In genomic region chr12:109255377-109255776, GRCh38 we compare ENCODE assay signal across 16 cellular contexts. TPM values are rescaled to one million over a fixed set of nuclear protein-coding genes. Genes with fewer than 3 reads are reported as not detected.
A peak's percentile ranks its signal among the peaks of the same experiment; 100 is the strongest.
DNase-seq lines count a peak whose midpoint lies in the region; ATAC-seq, FAIRE-seq and TF ChIP-seq lines count a peak whose summit lies in the region.
"Had no signal": no experiment of that assay in that cellular context is flagged by ENCODE, and none has a peak within 500 bp of the region (broad histone marks: within the 10 kb centered on the region; RNA-seq: fewer than 3 reads in every experiment).

No MANE protein-coding gene starts in this region.

- CTCF ChIA-PET in activated CD8-positive, alpha-beta T cell treated with anti-CD3 and anti-CD28 coated beads for 36 hours (lab: Charles Lee): no interaction called here
- CTCF ChIA-PET in activated CD8-positive, alpha-beta T cell treated with anti-CD3 and anti-CD28 coated beads, Interleukin-2, amount 10 ng/mL, durations not matched to agents 7 days and 5 days (lab: Charles Lee): interaction anchor here (0.7 kb wide), 1 partner anchor 161 kb away, joined by 3 read pairs; no protein-coding TSS in a partner anchor

- TF ChIP-seq CTCF in activated CD8-positive, alpha-beta T cell treated with anti-CD3 and anti-CD28 coated beads for 36 hours (IDR thresholded peaks at IDR 0.05): no peak
- peak; percentile 14 for TF ChIP-seq CTCF in RWPE2 (IDR thresholded peaks at IDR 0.05; ENCODE audit: poor library complexity, severe bottlenecking)
- no peak for TF ChIP-seq CTCF in fibroblast of mammary gland (conservative IDR thresholded peaks at IDR 0.05; ENCODE audit: control insufficient read depth, insufficient read depth, low read depth, low read length)

- no peak for FAIRE-seq in H54 (lab: Jason Lieb, UNC)
- FAIRE-seq: GM12878 had no signal

- H3K27me3 Mint-ChIP-seq in activated CD8-positive, alpha-beta T cell treated with anti-CD3 and anti-CD28 coated beads for 36 hours: no peaks in the 10 kb centered on the region
- H3K27me3 Mint-ChIP-seq in activated CD8-positive, alpha-beta T cell treated with anti-CD3 and anti-CD28 coated beads, Interleukin-2, amount 10 ng/mL, durations not matched to agents 7 days and 5 days (ENCODE audit: low read depth): no peaks in the 10 kb centered on the region
- H3K27me3 Mint-ChIP-seq: activated naive CD4-positive, alpha-beta T cell treated with anti-CD3 and anti-CD28 coated beads, Interleukin-2, amount 50 U/mL, for 24 hours; effector memory CD8-positive, alpha-beta T cell had no signal

- H3K4me3 ChIP-seq in RWPE2 (ENCODE audit: severe bottlenecking) (no peak overlapping the region), fibroblast of mammary gland (ENCODE audit: control insufficient read depth, low read depth, low read length) (no peak overlapping the region)
- H3K4me3 ChIP-seq: GM12878, ovary, Peyer's patch, tibial nerve had no signal

- H3K4me1 Mint-ChIP-seq in activated CD8-positive, alpha-beta T cell treated with anti-CD3 and anti-CD28 coated beads for 36 hours (ENCODE audit: low read depth): peaks cover 2% of the 10 kb centered on the region
- peaks cover 2% of the 10 kb centered on the region for H3K4me1 Mint-ChIP-seq in activated CD8-positive, alpha-beta T cell treated with anti-CD3 and anti-CD28 coated beads, Interleukin-2, amount 10 ng/mL, durations not matched to agents 7 days and 5 days (ENCODE audit: low read depth)
- H3K4me1 Mint-ChIP-seq: activated naive CD4-positive, alpha-beta T cell treated with anti-CD3 and anti-CD28 coated beads, Interleukin-2, amount 50 U/mL, for 24 hours had no signal

- no peak overlapping the region for H3K27ac ChIP-seq in RWPE2 (ENCODE audit: poor library complexity, severe bottlenecking)
- H3K27ac ChIP-seq: ovary, Peyer's patch, tibial nerve had no signal

- no peak overlapping the region for H3K27ac Mint-ChIP-seq in activated CD8-positive, alpha-beta T cell treated with anti-CD3 and anti-CD28 coated beads for 36 hours
- no peak overlapping the region for H3K27ac Mint-ChIP-seq in activated CD8-positive, alpha-beta T cell treated with anti-CD3 and anti-CD28 coated beads, Interleukin-2, amount 10 ng/mL, durations not matched to agents 7 days and 5 days
- H3K27ac Mint-ChIP-seq: activated naive CD4-positive, alpha-beta T cell treated with anti-CD3 and anti-CD28 coated beads, Interleukin-2, amount 50 U/mL, for 24 hours; effector memory CD8-positive, alpha-beta T cell had no signal

- peaks cover 30% of the 10 kb centered on the region for H3K36me3 Mint-ChIP-seq in activated CD8-positive, alpha-beta T cell treated with anti-CD3 and anti-CD28 coated beads for 36 hours (ENCODE audit: low read depth)
- peaks cover 16% of the 10 kb centered on the region for H3K36me3 Mint-ChIP-seq in activated CD8-positive, alpha-beta T cell treated with anti-CD3 and anti-CD28 coated beads, Interleukin-2, amount 10 ng/mL, durations not matched to agents 7 days and 5 days (ENCODE audit: low read depth)

- intact Hi-C loops in activated CD8-positive, alpha-beta T cell treated with anti-CD3 and anti-CD28 coated beads for 36 hours (cut with micrococcal nuclease): no loop called here

- H3K27me3 ChIP-seq in RWPE2 (ENCODE audit: insufficient read depth, poor library complexity, severe bottlenecking): no peaks in the 10 kb centered on the region
- H3K27me3 ChIP-seq: ovary, Peyer's patch, tibial nerve had no signal

- no peaks in the 10 kb centered on the region for H3K9me3 ChIP-seq in RWPE2 (ENCODE audit: severe bottlenecking)

- DNase-seq in activated CD8-positive, alpha-beta T cell treated with anti-CD3 and anti-CD28 coated beads for 36 hours: peak; percentile 14
- DNase-seq in activated CD8-positive, alpha-beta T cell treated with anti-CD3 and anti-CD28 coated beads, Interleukin-2, amount 10 ng/mL, durations not matched to agents 7 days and 5 days: no peak
- DNase-seq in RWPE2 (ENCODE audit: low spot score): no peak
- DNase-seq in fibroblast of mammary gland (ENCODE audit: low read depth): peak; percentile 13
- DNase-seq in superior temporal gyrus (ENCODE audit: extremely low spot score): peak; percentile 46
- no peak for DNase-seq in stimulated activated CD4-positive, alpha-beta T cell treated with anti-CD3 and anti-CD28 coated beads, Interleukin-2, amount 100 ng/mL, for 48 hours
- DNase-seq in H54 (ENCODE audit: insufficient read length, low spot score): no peak
- DNase-seq: activated CD4-positive, alpha-beta T cell treated with anti-CD3 and anti-CD28 coated beads for 48 hours; effector memory CD8-positive, alpha-beta T cell; kidney glomerular epithelial cell; Peyer's patch had no signal

- no peak overlapping the region for H3K4me3 Mint-ChIP-seq in activated CD8-positive, alpha-beta T cell treated with anti-CD3 and anti-CD28 coated beads for 36 hours
- no peak overlapping the region for H3K4me3 Mint-ChIP-seq in activated CD8-positive, alpha-beta T cell treated with anti-CD3 and anti-CD28 coated beads, Interleukin-2, amount 10 ng/mL, durations not matched to agents 7 days and 5 days
- H3K4me3 Mint-ChIP-seq: activated naive CD4-positive, alpha-beta T cell treated with anti-CD3 and anti-CD28 coated beads, Interleukin-2, amount 50 U/mL, for 24 hours; effector memory CD8-positive, alpha-beta T cell had no signal

- no peaks in the 10 kb centered on the region for H3K36me3 ChIP-seq in RWPE2 (ENCODE audit: low read depth)
- H3K36me3 ChIP-seq: ovary had no signal

- no peaks in the 10 kb centered on the region for H3K4me1 ChIP-seq in RWPE2 (ENCODE audit: insufficient read depth, poor library complexity, severe bottlenecking)
- H3K4me1 ChIP-seq: Peyer's patch, tibial nerve had no signal

- POLR2A ChIA-PET in activated CD8-positive, alpha-beta T cell treated with anti-CD3 and anti-CD28 coated beads for 36 hours (lab: Charles Lee): no interaction called here
- POLR2A ChIA-PET in activated CD8-positive, alpha-beta T cell treated with anti-CD3 and anti-CD28 coated beads, Interleukin-2, amount 10 ng/mL, durations not matched to agents 7 days and 5 days (lab: Charles Lee): no interaction called here

- ATAC-seq in activated CD8-positive, alpha-beta T cell treated with anti-CD3 and anti-CD28 coated beads for 36 hours: no peak
- ATAC-seq in activated CD8-positive, alpha-beta T cell treated with anti-CD3 and anti-CD28 coated beads, Interleukin-2, amount 10 ng/mL, durations not matched to agents 7 days and 5 days: no peak
- peak; percentile 40; the same call in 2 of the 3 replicates for ATAC-seq in RWPE2 (ENCODE audit: low read depth)
- ATAC-seq in GM21447 (IDR thresholded peaks at IDR 0.05; ENCODE audit: unreplicated experiment): no peak
- ATAC-seq: effector memory CD8-positive, alpha-beta T cell; GM12878 had no signal

- peaks cover 13% of the 10 kb centered on the region for H3K9me3 Mint-ChIP-seq in activated CD8-positive, alpha-beta T cell treated with anti-CD3 and anti-CD28 coated beads for 36 hours
- H3K9me3 Mint-ChIP-seq in activated CD8-positive, alpha-beta T cell treated with anti-CD3 and anti-CD28 coated beads, Interleukin-2, amount 10 ng/mL, durations not matched to agents 7 days and 5 days (ENCODE audit: insufficient read depth): no peaks in the 10 kb centered on the region
- H3K9me3 Mint-ChIP-seq: activated naive CD4-positive, alpha-beta T cell treated with anti-CD3 and anti-CD28 coated beads, Interleukin-2, amount 50 U/mL, for 24 hours had no signal

- no peak for TF ChIP-seq POLR2A in H54 (IDR thresholded peaks at IDR 0.05; ENCODE audit: low read depth, low read length)

RNA-seq across cellular contexts. Expression of gene FOXN4, which starts 53.7 kb away (rescaled TPM):
- total RNA-seq in activated CD8-positive, alpha-beta T cell treated with anti-CD3 and anti-CD28 coated beads for 36 hours: not detected
- total RNA-seq in activated CD8-positive, alpha-beta T cell treated with anti-CD3 and anti-CD28 coated beads, Interleukin-2, amount 10 ng/mL, durations not matched to agents 7 days and 5 days: not detected
- total RNA-seq: GM12878, Peyer's patch, tibial nerve had no signal

Comparison
In these comparisons a context has a peak if more than half of its experiments do, and no peak if none do; other contexts are left out.
1. DNase-seq: peak in activated CD8-positive, alpha-beta T cell treated with anti-CD3 and anti-CD28 coated beads for 36 hours (single experiment), fibroblast of mammary gland (single experiment) and superior temporal gyrus (single experiment); none in activated CD8-positive, alpha-beta T cell treated with anti-CD3 and anti-CD28 coated beads, Interleukin-2, amount 10 ng/mL, durations not matched to agents 7 days and 5 days (single experiment), RWPE2 (single experiment), stimulated activated CD4-positive, alpha-beta T cell treated with anti-CD3 and anti-CD28 coated beads, Interleukin-2, amount 100 ng/mL, for 48 hours (0 of 2) and H54 (single experiment).